ENCODE assay signal across 1 cellular context in the genomic region with DNA sequence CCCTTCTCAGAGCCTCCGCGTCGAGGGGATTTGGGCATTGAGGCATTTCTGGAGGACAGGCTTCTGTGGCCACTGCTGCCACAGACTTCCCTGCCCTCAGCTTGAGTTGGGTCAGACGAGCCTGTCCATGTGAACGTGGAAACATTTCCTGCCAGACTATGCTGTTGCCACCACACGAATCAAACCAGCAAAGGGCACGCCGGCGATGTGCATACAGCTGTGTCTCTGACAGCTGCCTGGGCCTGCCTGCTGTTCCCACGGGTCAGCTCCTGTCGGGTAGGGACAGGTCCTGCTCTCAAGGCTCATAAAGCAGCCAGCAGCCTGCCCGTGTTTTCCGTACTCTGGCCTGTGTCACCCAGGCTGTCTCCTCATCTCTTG.
TF ChIP-seq lines count a peak whose summit lies in the region.

No MANE protein-coding gene starts in this region.

TF ChIP-seq in HepG2, 621 proteins besides CTCF, POLR2A, EP300 and RAD21 (continued from another document):
- TF ChIP-seq RBFOX2 (IDR thresholded peaks at IDR 0.05; ENCODE audit: low read depth, low read length) (0 out of 2 replicates have a peak, but pooled peaks have one; percentile 14), ZNF343 (CRISPR knock-in tag; IDR thresholded peaks at IDR 0.05) (no peak), ZNF138 (CRISPR knock-in tag; IDR thresholded peaks at IDR 0.05; ENCODE audit: low read depth) (no peak), ZNF891 (CRISPR knock-in tag; IDR thresholded peaks at IDR 0.05) (0 out of 2 replicates have a peak, but pooled peaks have one; percentile 42), DNMT1 (CRISPR knock-in tag; IDR thresholded peaks at IDR 0.05) (no peak), ADNP (CRISPR knock-in tag; IDR thresholded peaks at IDR 0.05) (no peak), GATAD2A (CRISPR knock-in tag; IDR thresholded peaks at IDR 0.05) (no peak), IKZF4 (CRISPR knock-in tag; IDR thresholded peaks at IDR 0.05; ENCODE audit: borderline replicate concordance, low read depth, not compliant biosample characterization) (no peak), TBL1XR1 (IDR thresholded peaks at IDR 0.05; ENCODE audit: borderline replicate concordance, low read length, partially characterized antibody) (no peak), IRX3 (CRISPR knock-in tag; IDR thresholded peaks at IDR 0.05; ENCODE audit: borderline replicate concordance, low read depth) (no peak), CC2D1A (CRISPR knock-in tag; IDR thresholded peaks at IDR 0.05) (no peak)
